Comparison of ENCODE assay signal across 8 cellular contexts in genomic region chr7:10974717-10975032, GRCh38. TPM values are rescaled to one million over a fixed set of nuclear protein-coding genes. Genes with fewer than 3 reads are reported as not detected.
DNase-seq lines count a peak whose midpoint lies in the region; ATAC-seq and TF ChIP-seq lines count a peak whose summit lies in the region.

No MANE protein-coding gene starts in this region.

- H2AK9ac ChIP-seq in IMR-90 (replicated peaks; ENCODE audit: low read depth, low read length, poor library complexity): no peak overlapping the region

- H3K4me1 ChIP-seq in IMR-90 (ENCODE audit: control insufficient read depth, insufficient read depth, low read length) (no peaks in the 10 kb centered on the region), left lung (peaks cover 7 to 8% of the 10 kb centered on the region in 2 donors), urinary bladder (ENCODE audit: insufficient read depth) (no peaks in the 10 kb centered on the region)

- H3K4me1 Mint-ChIP-seq in activated CD8-positive, alpha-beta T cell treated with anti-CD3 and anti-CD28 coated beads, Interleukin-2, amount 10 ng/mL, durations not matched to agents 7 days and 5 days (ENCODE audit: low read depth): peaks cover 54% of the 10 kb centered on the region

- H3K27me3 ChIP-seq in IMR-90 (ENCODE audit: control insufficient read depth, insufficient read depth, low read length) (no peaks in the 10 kb centered on the region), left lung (no peaks in the 10 kb centered on the region)

- H2AK5ac ChIP-seq in IMR-90 (ENCODE audit: low read depth, low read length): no peak overlapping the region

- no peaks in the 10 kb centered on the region; the same call in 1 of the 2 replicates for H3K36me3 ChIP-seq in IMR-90 (ENCODE audit: control insufficient read depth, insufficient read depth, low read length)
- H3K36me3 ChIP-seq in left lung: no peaks in the 10 kb centered on the region
- H3K36me3 ChIP-seq in urinary bladder (ENCODE audit: insufficient read depth): no peaks in the 10 kb centered on the region

- H3K9me3 Mint-ChIP-seq in activated CD8-positive, alpha-beta T cell treated with anti-CD3 and anti-CD28 coated beads, Interleukin-2, amount 10 ng/mL, durations not matched to agents 7 days and 5 days (ENCODE audit: insufficient read depth): no peaks in the 10 kb centered on the region

- H2BK120ac ChIP-seq in IMR-90 (ENCODE audit: low read depth, low read length): 0 out of 2 replicates have a peak overlapping the region, but pooled peaks have one; percentile 16

- no CpG with 5 or more reads among the region's 3 CpGs for WGBS in IMR-90 (ENCODE audit: extremely low coverage in 2 of 2, insufficient read length in 1 of 2), 2 experiments
- WGBS in urinary bladder: 23% methylated on average over 3 of the region's 3 CpGs

- H4K5ac ChIP-seq in IMR-90 (ENCODE audit: low read depth, low read length): no peak overlapping the region

- peak overlapping the region; percentile 90 for H3K9ac ChIP-seq in IMR-90 (ENCODE audit: low read depth, low read length)

- H4K8ac ChIP-seq in IMR-90 (ENCODE audit: low read depth in 2 of 2, low read length in 2 of 2): peak overlapping the region; percentile 53 to 55; a peak in 1 of 4 replicates

- H3K27ac ChIP-seq in IMR-90 (ENCODE audit: insufficient read depth, low read length) (no peak overlapping the region), left lung (no peak overlapping the region), urinary bladder (ENCODE audit: low read depth) (no peak overlapping the region)

- no peaks in the 10 kb centered on the region for H3K9me3 ChIP-seq in IMR-90 (ENCODE audit: control insufficient read depth, insufficient read depth, low read length)
- no peaks in the 10 kb centered on the region for H3K9me3 ChIP-seq in left lung

- CTCF ChIA-PET in IMR-90 (lab: Yijun Ruan, JAX): no interaction called here
- CTCF ChIA-PET in activated CD8-positive, alpha-beta T cell treated with anti-CD3 and anti-CD28 coated beads, Interleukin-2, amount 10 ng/mL, durations not matched to agents 7 days and 5 days (lab: Charles Lee): interaction anchor here (1.3 to 1.4 kb wide), 2 partner anchors 34 to 151 kb away, joined by 3 to 5 read pairs; no protein-coding TSS in a partner anchor
- CTCF ChIA-PET in HEK293T (lab: Yijun Ruan, JAX): no interaction called here

- H2AFZ ChIP-seq in IMR-90 (replicated peaks; ENCODE audit: low read length, poor library complexity): peak overlapping the region; percentile 94

- TF ChIP-seq CTCF in IMR-90 (conservative IDR thresholded peaks at IDR 0.05; ENCODE audit: low read depth, low read length): no peak
- TF ChIP-seq CTCF in left lung (IDR thresholded peaks at IDR 0.05): no peak

- H2BK5ac ChIP-seq in IMR-90 (ENCODE audit: low read depth, low read length, poor library complexity, severe bottlenecking): no peak overlapping the region

- no peak for TF ChIP-seq RAD21 in IMR-90 (IDR thresholded peaks at IDR 0.05; ENCODE audit: low read length)

- TF ChIP-seq POLR2A in IMR-90 (IDR thresholded peaks at IDR 0.05; ENCODE audit: low read depth, low read length): no peak

- in situ Hi-C loops in IMR-90 (cut with MboI; ENCODE audit: low sequenced_read_pairs): no loop called here

- H4K91ac ChIP-seq in IMR-90 (ENCODE audit: insufficient read depth, low read depth, low read length): no peak overlapping the region

- POLR2A ChIA-PET in IMR-90 (lab: Charles Lee; ENCODE audit: unreplicated experiment): interaction anchor here (0.9 kb wide), 1 partner anchor 34 kb away, joined by 4 read pairs; a partner anchor contains a TSS
- POLR2A ChIA-PET in activated CD8-positive, alpha-beta T cell treated with anti-CD3 and anti-CD28 coated beads, Interleukin-2, amount 10 ng/mL, durations not matched to agents 7 days and 5 days (lab: Charles Lee): interaction anchor here (1.3 to 2.6 kb wide), 2 partner anchors 15 to 34 kb away, joined by 3 to 22 read pairs; a partner anchor contains a TSS
- POLR2A ChIA-PET in HEK293T (lab: Yijun Ruan, JAX): interaction anchor here (1.1 to 2.6 kb wide), 2 partner anchors 33 to 35 kb away, joined by 4 to 30 read pairs; a partner anchor contains a TSS

- no peak for ATAC-seq in IMR-90 (ENCODE audit: low read depth)
- no peak for ATAC-seq in activated CD8-positive, alpha-beta T cell treated with anti-CD3 and anti-CD28 coated beads, Interleukin-2, amount 10 ng/mL, durations not matched to agents 7 days and 5 days
- no peak for ATAC-seq in left lung

- H3K14ac ChIP-seq in IMR-90 (replicated peaks; ENCODE audit: low read depth, low read length): peak overlapping the region; percentile 81; the same call in 1 of the 2 replicates

- H3K23ac ChIP-seq in IMR-90 (ENCODE audit: low read depth, low read length): peak overlapping the region; percentile 82

- H4K20me1 ChIP-seq in IMR-90 (ENCODE audit: insufficient read depth, low read length): peaks cover 4% of the 10 kb centered on the region; the same call in 1 of the 2 replicates

- no peak overlapping the region for H2BK15ac ChIP-seq in IMR-90 (ENCODE audit: low read depth, low read length)

- H3K56ac ChIP-seq in IMR-90 (ENCODE audit: extremely low read depth, insufficient read depth, low read length): peak overlapping the region; percentile 54; the same call in 1 of the 2 replicates

- peaks cover 36% of the 10 kb centered on the region for H3K36me3 Mint-ChIP-seq in activated CD8-positive, alpha-beta T cell treated with anti-CD3 and anti-CD28 coated beads, Interleukin-2, amount 10 ng/mL, durations not matched to agents 7 days and 5 days (ENCODE audit: low read depth)

- H3K4ac ChIP-seq in IMR-90 (ENCODE audit: low read depth, low read length): peak overlapping the region; percentile 80

- peak overlapping the region; percentile 87 for H3K4me2 ChIP-seq in IMR-90 (ENCODE audit: low read depth, low read length)

- peak overlapping the region; percentile 95 for H3K4me3 Mint-ChIP-seq in activated CD8-positive, alpha-beta T cell treated with anti-CD3 and anti-CD28 coated beads, Interleukin-2, amount 10 ng/mL, durations not matched to agents 7 days and 5 days

- H3K4me3 ChIP-seq in IMR-90 (ENCODE audit: insufficient read depth, low read depth, low read length) (peak overlapping the region; percentile 75), left lung (peak overlapping the region; percentile 62 to 70), urinary bladder (ENCODE audit: low read depth, low read length) (peak overlapping the region; percentile 75)

- H3K27me3 Mint-ChIP-seq in activated CD8-positive, alpha-beta T cell treated with anti-CD3 and anti-CD28 coated beads, Interleukin-2, amount 10 ng/mL, durations not matched to agents 7 days and 5 days (ENCODE audit: low read depth): no peaks in the 10 kb centered on the region

- intact Hi-C loops in IMR-90 (cut with micrococcal nuclease) (loop anchor here (1.0 kb wide), 1 partner anchor 238 kb away; no protein-coding TSS in a partner anchor), left lung (cut with DNase I) (no loop called here)

- H3K9me1 ChIP-seq in IMR-90 (ENCODE audit: insufficient read depth, low read length): no peaks in the 10 kb centered on the region

- no peak overlapping the region for H3K18ac ChIP-seq in IMR-90 (ENCODE audit: low read depth, low read length)

- peaks cover 9 to 18% of the 10 kb centered on the region in 2 experiments; a peak in 3 of 4 replicates for H3K79me1 ChIP-seq in IMR-90 (ENCODE audit: low read depth in 1 of 2, low read length in 2 of 2)

- BruUV-seq in IMR-90 (replicated peaks; lab: Mats Ljungman, UMichigan): no TSS peak

- H3K27ac Mint-ChIP-seq in activated CD8-positive, alpha-beta T cell treated with anti-CD3 and anti-CD28 coated beads, Interleukin-2, amount 10 ng/mL, durations not matched to agents 7 days and 5 days: peak overlapping the region; percentile 92

- dilution Hi-C loops in IMR-90 (cut with HindIII; ENCODE audit: low sequenced_read_pairs, unreplicated experiment): no loop called here

- DNase-seq in DMS53 treated with DMSO at 0.1 percent for 48 hours (lab: John Stamatoyannopoulos, UW; ENCODE audit: unreplicated experiment) (peak; percentile 64), IMR-90 (no peak), left lung (no peak), OCI-M2 (lab: John Stamatoyannopoulos, UW; ENCODE audit: unreplicated experiment) (no peak), HEK293T (ENCODE audit: extremely low spot score) (no peak), HK-2 (ENCODE audit: unreplicated experiment) (no peak)
- DNase-seq in activated CD8-positive, alpha-beta T cell treated with anti-CD3 and anti-CD28 coated beads, Interleukin-2, amount 10 ng/mL, durations not matched to agents 7 days and 5 days: no peak

- no peak overlapping the region for H2BK20ac ChIP-seq in IMR-90 (ENCODE audit: low read depth, low read length)

TF ChIP-seq in IMR-90, 13 proteins besides CTCF, POLR2A, EP300 and RAD21 (continues in another document):
- TF ChIP-seq NFE2L2 (IDR thresholded peaks at IDR 0.05; ENCODE audit: low read depth, low read length): no peak
- TF ChIP-seq MXI1 (IDR thresholded peaks at IDR 0.05; ENCODE audit: borderline replicate concordance, low read depth, low read length): no peak
- TF ChIP-seq MAFK (IDR thresholded peaks at IDR 0.05; ENCODE audit: low read depth, low read length): no peak
- TF ChIP-seq SMC3 (IDR thresholded peaks at IDR 0.05; ENCODE audit: low read depth, low read length): no peak
- no peak for TF ChIP-seq CEBPB (IDR thresholded peaks at IDR 0.05; ENCODE audit: low read depth, low read length)
- no peak for TF ChIP-seq BHLHE40 (IDR thresholded peaks at IDR 0.05; ENCODE audit: low read depth, low read length)
- TF ChIP-seq CHD1 (IDR thresholded peaks at IDR 0.05; ENCODE audit: low read depth, low read length): no peak

TF ChIP-seq in HEK293T, 16 proteins besides CTCF, POLR2A, EP300 and RAD21:
- TF ChIP-seq HDGF (IDR thresholded peaks at IDR 0.05; ENCODE audit: borderline replicate concordance) (no peak), L3MBTL2 (conservative IDR thresholded peaks at IDR 0.05) (no peak), ARNT (IDR thresholded peaks at IDR 0.05) (no peak)
TF ChIP-seq in HEK293T: peak in this region for 0.

RNA-seq across cellular contexts. Expression of gene PHF14, which starts 1.0 kb away (rescaled TPM):
- total RNA-seq in IMR-90 (2012; rRNA removed): 17.2 and 24.4 TPM in 2 replicates
- 7.5 and 8.7 TPM in 2 replicates for polyA plus RNA-seq in IMR-90 (2012; rRNA removed)
- 1.1 and 1.7 TPM in 2 replicates for polyA plus RNA-seq in IMR-90 (2012; cell fraction: cytosol; rRNA removed)
- polyA plus RNA-seq in IMR-90 (2012; cell fraction: nucleus; rRNA removed; ENCODE audit: low replicate concordance): 0.75 and 7.9 TPM in 2 replicates
- total RNA-seq in activated CD8-positive, alpha-beta T cell treated with anti-CD3 and anti-CD28 coated beads, Interleukin-2, amount 10 ng/mL, durations not matched to agents 7 days and 5 days: 10 to 100 TPM; 32.1 to 37.8 TPM
- 10 to 100 TPM; 27.5 to 30.2 TPM for total RNA-seq in left lung
- total RNA-seq in urinary bladder: 169 TPM
- 17.4 TPM for polyA plus RNA-seq in urinary bladder
